Comparison of ENCODE assay signal across 18 cellular contexts in genomic region chr15:73841756-73842590, GRCh38. TPM values are rescaled to one million over a fixed set of nuclear protein-coding genes. Genes with fewer than 3 reads are reported as not detected.
DNase-seq lines count a peak whose midpoint lies in the region; ATAC-seq, FAIRE-seq and TF ChIP-seq lines count a peak whose summit lies in the region.
"Had no signal": no experiment of that assay in that cellular context is flagged by ENCODE, and none has a peak within 500 bp of the region (broad histone marks: within the 10 kb centered on the region; RNA-seq: fewer than 3 reads in every experiment).

No MANE protein-coding gene starts in this region.

- no peaks in the 10 kb centered on the region for H3K36me3 ChIP-seq in SK-N-SH (replicated peaks in 1 of 2; ENCODE audit: control insufficient read depth in 1 of 2, insufficient read depth in 2 of 2, low read length in 1 of 2)
- H3K36me3 ChIP-seq: BE2C had no signal

- H3K27me3 ChIP-seq in SK-N-SH (ENCODE audit: insufficient read depth) = peaks cover 36% of the 10 kb centered on the region
- peaks cover 38% of the 10 kb centered on the region for H3K27me3 ChIP-seq in foreskin keratinocyte

- TF ChIP-seq RAD21 in SK-N-SH (IDR thresholded peaks at IDR 0.05; ENCODE audit: low read length) = no peak

- H4K20me1 ChIP-seq in SK-N-SH (ENCODE audit: insufficient read depth) = no peaks in the 10 kb centered on the region

- DNase-seq in SK-N-SH (no peak), RPMI7951 (ENCODE audit: low read depth) (peak; percentile 18), foreskin keratinocyte (no peak), urothelium cell line (ENCODE audit: low spot score) (peak; percentile 14), GM19239 (ENCODE audit: insufficient read length, low spot score) (no peak)
- DNase-seq in stimulated activated naive CD4-positive, alpha-beta T cell (lab: John Stamatoyannopoulos, UW) = no peak
- no peak for DNase-seq in stimulated activated CD4-positive, alpha-beta T cell treated with anti-CD3 and anti-CD28 coated beads, Interleukin-4, amount 100 ng/mL, for 4 hours
- DNase-seq: BE2C; CD4-positive, alpha-beta T cell; DMS53; NCI-H1092 treated with DMSO at 0.1 percent for 48 hours; NCI-H2081 treated with DMSO at 0.1 percent for 48 hours; NCI-H510A treated with DMSO at 0.1 percent for 48 hours; SHP77 treated with DMSO at 0.1 percent for 48 hours had no signal

- FAIRE-seq in urothelium cell line (lab: Jason Lieb, UNC) (no peak), GM19239 (lab: Jason Lieb, UNC) (no peak)

- whole genome bisulfite sequencing in SK-N-SH (ENCODE audit: low lambda C conversion rate) = 59% methylated on average over 16 of the region's 16 CpGs

- POLR2A ChIA-PET in SK-N-SH (lab: Yijun Ruan, JAX) = no interaction called here

- no peaks in the 10 kb centered on the region for H3F3A ChIP-seq in SK-N-SH (replicated peaks; ENCODE audit: insufficient read depth)

- no peak overlapping the region for H3K4me2 ChIP-seq in SK-N-SH

- CTCF ChIA-PET in SK-N-SH (lab: Yijun Ruan, JAX) = interaction anchor here (1.5 kb wide), 1 partner anchor 31 kb away, joined by 9 read pairs; the partner anchor contains the start of gene TBC1D21

- no peaks in the 10 kb centered on the region for H3K9me2 ChIP-seq in SK-N-SH

- TF ChIP-seq EP300 in SK-N-SH (IDR thresholded peaks at IDR 0.05; ENCODE audit: borderline replicate concordance in 1 of 2, low read depth in 1 of 2, low read length in 1 of 2) = no peak

- H3K4me3 ChIP-seq in SK-N-SH (ENCODE audit: low read depth in 2 of 2, low read length in 1 of 2) = no peak overlapping the region

- H3K79me2 ChIP-seq in SK-N-SH (ENCODE audit: insufficient read depth) = no peaks in the 10 kb centered on the region

- H3K9ac ChIP-seq in SK-N-SH = no peak overlapping the region

- H3K4me1 ChIP-seq in SK-N-SH (ENCODE audit: control insufficient read depth in 1 of 2, insufficient read depth in 2 of 2, low read depth in 1 of 2, low read length in 1 of 2) (peaks cover 0 to 43% of the 10 kb centered on the region in 2 experiments; a peak in 1 of 4 replicates), foreskin keratinocyte (no peaks in the 10 kb centered on the region)

- no peak for TF ChIP-seq CTCF in SK-N-SH (IDR thresholded peaks at IDR 0.05)
- TF ChIP-seq CTCF in foreskin keratinocyte (conservative IDR thresholded peaks at IDR 0.05) = no peak

- no peak overlapping the region for H2AFZ ChIP-seq in SK-N-SH (ENCODE audit: low read depth)

- ATAC-seq in SK-N-SH treated with all-trans-retinoic acid at 6 μM for 48 hours = no peak
- peak; percentile 9 for ATAC-seq in foreskin keratinocyte
- ATAC-seq: Panc1 had no signal

- no peak overlapping the region for H3K27ac ChIP-seq in SK-N-SH (ENCODE audit: low read depth in 2 of 2, low read length in 1 of 2)
- H3K27ac ChIP-seq in foreskin keratinocyte = no peak overlapping the region
- H3K27ac ChIP-seq: 22Rv1 had no signal

- H3K9me3 ChIP-seq in SK-N-SH = no peaks in the 10 kb centered on the region
- H3K9me3 ChIP-seq: BE2C had no signal

TF ChIP-seq in SK-N-SH, 30 proteins besides CTCF, POLR2A, EP300 and RAD21:
- TF ChIP-seq REST (IDR thresholded peaks at IDR 0.05; ENCODE audit: low read depth, low read length) (peak; percentile 72), NFIC (IDR thresholded peaks at IDR 0.05; ENCODE audit: borderline replicate concordance) (no peak)

TF ChIP-seq in SK-N-SH treated with all-trans-retinoic acid at 6 μM for 48 hours, 23 proteins besides CTCF, POLR2A, EP300 and RAD21:
- no peak for TF ChIP-seq ISL1 (CRISPR knock-in tag; IDR thresholded peaks at IDR 0.05)
- no peak for TF ChIP-seq GLIS3 (CRISPR knock-in tag; IDR thresholded peaks at IDR 0.05)
- TF ChIP-seq ZNF565 (CRISPR knock-in tag; conservative IDR thresholded peaks at IDR 0.05; ENCODE audit: low read depth) = no peak
- no peak for TF ChIP-seq CSDC2 (CRISPR knock-in tag; IDR thresholded peaks at IDR 0.05)
- no peak for TF ChIP-seq CREB5 (CRISPR knock-in tag; IDR thresholded peaks at IDR 0.05; ENCODE audit: low read depth)
TF ChIP-seq in SK-N-SH treated with all-trans-retinoic acid at 6 μM for 48 hours: peak in this region for 0.

RNA-seq across cellular contexts. Expression of gene TBC1D21, which starts 31.4 kb away (rescaled TPM):
- polyA plus RNA-seq in SK-N-SH (2012; rRNA removed) (not detected in 2 replicates), foreskin keratinocyte (not detected in 2 replicates)
- polyA plus RNA-seq in SK-N-SH (2012; cell fraction: cytosol; rRNA removed) = not detected in 2 replicates
- polyA plus RNA-seq in SK-N-SH (2012; cell fraction: nucleus; rRNA removed) = not detected in 2 replicates
- total RNA-seq in RPMI7951 (2014; rRNA removed; shearing (Covaris generic)) = not detected in 2 replicates
- not detected in 2 replicates for total RNA-seq in foreskin keratinocyte
- total RNA-seq: CD4-positive, alpha-beta T cell; MCF 10A had no signal

Comparison
In these comparisons a context has a peak if more than half of its experiments do, and no peak if none do; other contexts are left out.
1. DNase-seq: peak in RPMI7951 (single experiment) and urothelium cell line (single experiment); none in SK-N-SH (single experiment), foreskin keratinocyte (0 of 2), stimulated activated naive CD4-positive, alpha-beta T cell (0 of 6), stimulated activated CD4-positive, alpha-beta T cell treated with anti-CD3 and anti-CD28 coated beads, Interleukin-4, amount 100 ng/mL, for 4 hours (0 of 2) and GM19239 (single experiment).